ENCODE assay signal across 1 cellular context in genomic region chr1:26960625-26960966, GRCh38.
A peak's percentile ranks its signal among the peaks of the same experiment; 100 is the strongest.
TF ChIP-seq lines count a peak whose summit lies in the region.

No MANE protein-coding gene starts in this region.

TF ChIP-seq in K562, 482 proteins besides CTCF, POLR2A, EP300 and RAD21 (continued from another document):
- TF ChIP-seq ZBTB9 (CRISPR knock-in tag; IDR thresholded peaks at IDR 0.05) (no peak), CHCHD3 (CRISPR knock-in tag; IDR thresholded peaks at IDR 0.05) (no peak), ZNF551 (CRISPR knock-in tag; IDR thresholded peaks at IDR 0.05) (no peak), SFPQ (IDR thresholded peaks at IDR 0.05; ENCODE audit: low read depth, low read length) (no peak), SMAD3 (CRISPR knock-in tag; conservative IDR thresholded peaks at IDR 0.05) (no peak), CHAMP1 (IDR thresholded peaks at IDR 0.05) (no peak), EZH2 (IDR thresholded peaks at IDR 0.05; ENCODE audit: borderline replicate concordance, low read depth, low read length) (no peak; the same call in 1 of the 2 replicates), ZNF12 (CRISPR knock-in tag; IDR thresholded peaks at IDR 0.05) (0 out of 2 replicates have a peak, but pooled peaks have one; percentile 11), CEBPG (CRISPR knock-in tag; IDR thresholded peaks at IDR 0.05) (no peak), CEBPG (tag; conservative IDR thresholded peaks at IDR 0.05 in 1 of 2, IDR thresholded peaks at IDR 0.05 in 1 of 2) (no peak), E2F4 (CRISPR knock-in tag; IDR thresholded peaks at IDR 0.05; ENCODE audit: low read depth) (no peak), MED1 (CRISPR knock-in tag; IDR thresholded peaks at IDR 0.05; ENCODE audit: borderline replicate concordance) (no peak), HMG20B (CRISPR knock-in tag; IDR thresholded peaks at IDR 0.05) (no peak), ELK3 (CRISPR knock-in tag; IDR thresholded peaks at IDR 0.05) (no peak)
